In the genomic region with DNA sequence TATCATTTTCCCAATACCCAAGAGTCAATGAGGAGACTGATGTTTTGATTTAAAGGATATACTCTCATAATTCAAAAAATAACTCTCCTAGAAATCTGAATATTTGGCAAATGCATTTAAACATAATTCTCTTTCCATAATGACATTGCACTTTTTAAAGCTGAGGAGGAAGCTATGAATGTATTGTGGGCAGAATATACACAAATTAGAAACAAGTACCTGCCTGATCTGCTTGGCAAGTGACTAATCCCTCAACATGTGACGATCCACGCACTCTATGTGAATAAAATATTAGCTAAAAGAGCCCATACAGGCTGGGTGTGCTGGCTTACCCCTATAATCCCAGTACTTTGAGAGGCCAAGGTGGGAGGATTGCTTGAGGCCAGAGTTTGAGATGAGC, we compare ENCODE assay signal across 16 cellular contexts.
"Had no signal": no experiment of that assay in that cellular context is flagged by ENCODE, and none has a peak within 500 bp of the region (broad histone marks: within the 10 kb centered on the region; RNA-seq: fewer than 3 reads in every experiment).

No MANE protein-coding gene starts in this region.

- H3K36me3 Mint-ChIP-seq: naive B cell had no signal

- H3K36me3 ChIP-seq: brain microvascular endothelial cell, left lung, ovary, sigmoid colon, stomach had no signal

- FAIRE-seq: kidney had no signal

- H3K4me3 Mint-ChIP-seq: activated T-helper 1 cell treated with anti-CD3 and anti-CD28 coated beads, Interleukin-12 subunit alpha, Interleukin-12 subunit beta, Interleukin-2, Interleukin-4 antibody, amounts not matched to agents 30 ng/mL and 10 ng/mL and 1 ng/mL, durations not matched to agents 14 hours and 24 hours and 36 hours; naive B cell had no signal

- H3K4me1 ChIP-seq: sigmoid colon, testis had no signal

- H3K27me3 ChIP-seq: brain microvascular endothelial cell, left lung, ovary, sigmoid colon, stomach, testis had no signal

- H3K9me3 ChIP-seq: left lung, ovary, sigmoid colon, stomach, testis had no signal

- H3K4me1 Mint-ChIP-seq: naive B cell had no signal

- H3K9me3 Mint-ChIP-seq: activated T-helper 1 cell treated with anti-CD3 and anti-CD28 coated beads, Interleukin-12 subunit alpha, Interleukin-12 subunit beta, Interleukin-2, Interleukin-4 antibody, amounts not matched to agents 30 ng/mL and 10 ng/mL and 1 ng/mL, durations not matched to agents 14 hours and 24 hours and 36 hours; naive B cell had no signal

- H3K27ac ChIP-seq: brain microvascular endothelial cell, left lung, ovary, sigmoid colon, stomach, testis had no signal

- DNase-seq: activated CD4-positive, CD25-positive, alpha-beta regulatory T cell treated with anti-CD3 and anti-CD28 coated beads, Interleukin-2, amount 50 U/mL, for 72 hours; activated naive CD4-positive, alpha-beta T cell treated with Interleukin-2 at 50 U/mL for 16 hours; anterior cingulate cortex; brain microvascular endothelial cell; cerebellar nuclear complex; effector memory CD4-positive, alpha-beta T cell; hippocampal formation; kidney; left lung; naive B cell; ovary; sigmoid colon; stimulated activated CD4-positive, alpha-beta T cell treated with anti-CD3 and anti-CD28 coated beads, Interleukin-1b, Interleukin-23, amount 100 ng/mL, for 48 hours; stomach; testis had no signal

- H3K27me3 Mint-ChIP-seq: naive B cell had no signal

- H3K27ac Mint-ChIP-seq: activated T-helper 1 cell treated with anti-CD3 and anti-CD28 coated beads, Interleukin-12 subunit alpha, Interleukin-12 subunit beta, Interleukin-2, Interleukin-4 antibody, amounts not matched to agents 30 ng/mL and 10 ng/mL and 1 ng/mL, durations not matched to agents 14 hours and 24 hours and 36 hours; naive B cell had no signal

- H3K4me3 ChIP-seq: left lung, ovary, sigmoid colon, stomach, testis had no signal

- ATAC-seq: left lung had no signal
